21 cellular contexts compared by ENCODE assay signal in the genomic region with DNA sequence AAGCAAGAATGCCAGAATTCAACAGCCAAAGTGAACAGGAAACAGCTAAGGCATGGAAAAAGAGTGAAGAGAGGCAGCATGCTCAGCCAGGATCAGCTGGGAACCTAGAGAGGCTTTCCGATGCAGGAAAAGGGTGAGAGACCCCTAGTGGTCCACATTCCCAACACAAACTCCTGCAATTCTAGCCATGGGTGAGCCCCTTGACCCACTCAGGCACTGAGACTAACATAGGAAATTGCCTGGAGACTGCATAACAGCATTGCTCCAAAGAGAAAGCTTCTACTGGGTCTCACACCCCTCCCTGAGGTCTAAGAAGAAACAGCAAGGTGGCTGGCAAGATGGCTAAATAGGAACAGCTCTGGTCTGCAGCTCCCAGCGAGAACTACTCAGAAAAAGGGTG.
A peak's percentile ranks its signal among the peaks of the same experiment; 100 is the strongest.
DNase-seq lines count a peak whose midpoint lies in the region; ATAC-seq, FAIRE-seq and TF ChIP-seq lines count a peak whose summit lies in the region.
"Had no signal": no experiment of that assay in that cellular context is flagged by ENCODE, and none has a peak within 500 bp of the region (broad histone marks: within the 10 kb centered on the region; RNA-seq: fewer than 3 reads in every experiment).

No MANE protein-coding gene starts in this region.

- no peaks in the 10 kb centered on the region for H3K4me1 Mint-ChIP-seq in endodermal cell
- H3K4me1 Mint-ChIP-seq: T-cell had no signal

- H2BK15ac ChIP-seq in mesendoderm (replicated peaks; ENCODE audit: low read depth) = no peak overlapping the region

- H4K5ac ChIP-seq in mesendoderm (ENCODE audit: low read length) = no peak overlapping the region

- DNase-seq in D721Med (ENCODE audit: insufficient read length, low spot score) (no peak), NAMALWA (ENCODE audit: low spot score) (peak; percentile 3), endodermal cell (peak; percentile 83), mesendoderm (peak; percentile 84), HCEC 1CT (no peak), A172 (ENCODE audit: low spot score) (no peak), left lung (no peak)
- DNase-seq in activated effector memory CD4-positive, alpha-beta T cell treated with Interleukin-2 at 50 U/mL for 16 hours = no peak
- DNase-seq: CD4-positive, alpha-beta T cell; DMS79 treated with DMSO at 0.1 percent for 48 hours; HFFc6; Karpas-422; NCI-H1417; NCI-H187 treated with DMSO at 0.1 percent for 48 hours; NCI-H69; Peyer's patch; SK-N-SH; T-cell had no signal

- H3K23ac ChIP-seq in mesendoderm (ENCODE audit: low read length) = no peak overlapping the region

- 70% methylated on average over 2 of the region's 2 CpGs; no CpG with 5 or more reads in 1 of the 2 experiments for WGBS in endodermal cell (ENCODE audit: insufficient coverage in 1 of 2, insufficient read length in 1 of 2), 2 experiments
- no CpG with 5 or more reads among the region's 2 CpGs for WGBS in mesendoderm (ENCODE audit: extremely low coverage, insufficient coverage, low lambda C conversion rate)

- H4K8ac ChIP-seq in mesendoderm (ENCODE audit: low read depth, low read length) = no peak overlapping the region

- H3K4me1 ChIP-seq in endodermal cell (ENCODE audit: control insufficient read depth, insufficient read depth, low read length) (no peaks in the 10 kb centered on the region), mesendoderm (ENCODE audit: control insufficient read depth, low read depth, low read length) (no peaks in the 10 kb centered on the region), left lung (no peaks in the 10 kb centered on the region)
- H3K4me1 ChIP-seq: Peyer's patch had no signal

- H3K36me3 Mint-ChIP-seq in endodermal cell (ENCODE audit: low read depth) = no peaks in the 10 kb centered on the region
- H3K36me3 Mint-ChIP-seq: T-cell had no signal

- peaks cover 13% of the 10 kb centered on the region for H3K27me3 Mint-ChIP-seq in endodermal cell (ENCODE audit: insufficient read depth)

- H3K27me3 ChIP-seq in endodermal cell (ENCODE audit: control insufficient read depth, insufficient read depth, low read length, poor library complexity, severe bottlenecking) (no peaks in the 10 kb centered on the region), mesendoderm (ENCODE audit: insufficient read depth, low read length, poor library complexity) (no peaks in the 10 kb centered on the region), left lung (no peaks in the 10 kb centered on the region)
- H3K27me3 ChIP-seq: Peyer's patch had no signal

- no peaks in the 10 kb centered on the region for H3K9me3 Mint-ChIP-seq in endodermal cell
- H3K9me3 Mint-ChIP-seq: CD4-positive, alpha-beta T cell had no signal

- no peak overlapping the region for H2AK5ac ChIP-seq in mesendoderm (ENCODE audit: low read length)

- H2BK120ac ChIP-seq in mesendoderm (ENCODE audit: low read depth, low read length) = no peak overlapping the region

- peak; percentile 26 for TF ChIP-seq CTCF in D721Med (IDR thresholded peaks at IDR 0.05; ENCODE audit: insufficient read depth, missing control alignments)
- TF ChIP-seq CTCF in endodermal cell (conservative IDR thresholded peaks at IDR 0.05) = peak; percentile 80
- no peak for TF ChIP-seq CTCF in left lung (IDR thresholded peaks at IDR 0.05)

- H3K27ac ChIP-seq in endodermal cell (ENCODE audit: low read depth, low read length) = no peak overlapping the region
- no peak overlapping the region for H3K27ac ChIP-seq in mesendoderm (ENCODE audit: low read depth, low read length)
- no peak overlapping the region for H3K27ac ChIP-seq in left lung
- H3K27ac ChIP-seq: Peyer's patch had no signal

- H3K79me1 ChIP-seq in mesendoderm (ENCODE audit: low read length) = no peaks in the 10 kb centered on the region

- H2BK5ac ChIP-seq in mesendoderm (ENCODE audit: low read length) = no peak overlapping the region

- H3K4me3 ChIP-seq in endodermal cell (ENCODE audit: low read length) (no peak overlapping the region), mesendoderm (ENCODE audit: low read length) (no peak overlapping the region), left lung (no peak overlapping the region)
- H3K4me3 ChIP-seq: Peyer's patch had no signal

- intact Hi-C loops in left lung (cut with DNase I) = no loop called here

- no peak for ATAC-seq in left lung
- ATAC-seq: Right ventricle myocardium inferior, T-cell had no signal

- H3K9ac ChIP-seq in endodermal cell (ENCODE audit: extremely low read depth, low read length, poor library complexity, severe bottlenecking) (no peak overlapping the region), mesendoderm (ENCODE audit: low read length) (no peak overlapping the region)
- H3K9ac ChIP-seq: SK-N-SH had no signal

- FAIRE-seq in D721Med (lab: Jason Lieb, UNC) = no peak
- FAIRE-seq: G401.6 had no signal

- H3K27ac Mint-ChIP-seq in endodermal cell = no peak overlapping the region
- H3K27ac Mint-ChIP-seq: B cell; CD4-positive, alpha-beta T cell; HFFc6; T-cell had no signal

- no peak overlapping the region for H3K4ac ChIP-seq in mesendoderm (ENCODE audit: low read depth, low read length)

- H3K36me3 ChIP-seq in endodermal cell (ENCODE audit: control insufficient read depth, insufficient read depth, low read length) (no peaks in the 10 kb centered on the region), mesendoderm (ENCODE audit: control insufficient read depth, insufficient read depth, low read length) (no peaks in the 10 kb centered on the region), left lung (no peaks in the 10 kb centered on the region)
- H3K36me3 ChIP-seq: Peyer's patch had no signal

- H3K4me2 ChIP-seq in mesendoderm (ENCODE audit: low read length) = no peak overlapping the region
- H3K4me2 ChIP-seq: SK-N-SH had no signal

- H3K9me3 ChIP-seq in endodermal cell (ENCODE audit: control insufficient read depth, low read length) (no peaks in the 10 kb centered on the region), left lung (no peaks in the 10 kb centered on the region)
- H3K9me3 ChIP-seq: Peyer's patch had no signal

- no peak overlapping the region for H3K4me3 Mint-ChIP-seq in endodermal cell
- H3K4me3 Mint-ChIP-seq: B cell; CD4-positive, alpha-beta T cell; HFFc6; T-cell had no signal

- H3K56ac ChIP-seq in mesendoderm (ENCODE audit: low read length) = peak overlapping the region; percentile 19

- H3K79me2 ChIP-seq in mesendoderm (ENCODE audit: control insufficient read depth, insufficient read depth, low read length) = no peaks in the 10 kb centered on the region

- no peak overlapping the region for H3K18ac ChIP-seq in mesendoderm (ENCODE audit: low read length)

Comparison
In these comparisons a context has a peak if more than half of its experiments do, and no peak if none do; other contexts are left out.
1. DNase-seq: peak in NAMALWA (single experiment), endodermal cell (single experiment) and mesendoderm (single experiment); none in D721Med (single experiment), HCEC 1CT (single experiment), activated effector memory CD4-positive, alpha-beta T cell treated with Interleukin-2 at 50 U/mL for 16 hours (single experiment), A172 (single experiment) and left lung (0 of 2).
2. CTCF ChIP-seq: peak in D721Med (single experiment) and endodermal cell (single experiment); none in left lung (0 of 2).